Comparison of ENCODE assay signal across 11 cellular contexts in the genomic region with DNA sequence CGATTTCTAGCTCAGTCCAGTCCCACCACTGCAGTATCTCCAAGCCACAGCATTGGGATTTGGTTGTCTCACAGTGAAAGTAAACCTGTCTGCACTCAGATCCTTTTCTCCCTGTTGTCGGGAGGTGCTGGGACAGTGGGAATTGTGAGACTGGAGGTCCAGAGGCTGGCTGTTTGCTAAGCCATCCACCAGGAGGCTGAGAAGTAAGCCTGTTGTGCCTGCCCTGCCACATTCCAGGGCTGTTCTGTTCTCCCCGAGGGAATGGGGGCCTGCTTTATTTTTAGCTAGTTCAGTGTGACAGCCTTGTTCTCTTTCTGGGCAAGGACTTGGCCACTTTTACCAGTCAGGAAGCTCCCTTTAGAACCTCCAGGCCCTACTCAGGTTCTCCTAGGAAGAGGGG. TPM values are rescaled to one million over a fixed set of nuclear protein-coding genes. Genes with fewer than 3 reads are reported as not detected.
DNase-seq lines count a peak whose midpoint lies in the region; ATAC-seq and TF ChIP-seq lines count a peak whose summit lies in the region.
"Had no signal": no experiment of that assay in that cellular context is flagged by ENCODE, and none has a peak within 500 bp of the region (broad histone marks: within the 10 kb centered on the region; RNA-seq: fewer than 3 reads in every experiment).

No MANE protein-coding gene starts in this region.

- peak overlapping the region; percentile 43 to 51 for H3K27ac ChIP-seq in lung (ENCODE audit: low read depth in 1 of 2, low read length in 1 of 2)
- H3K27ac ChIP-seq: SJSA1 had no signal

- peaks cover 0 to 2% of the 10 kb centered on the region in 2 donors for H3K36me3 ChIP-seq in lung (ENCODE audit: control insufficient read depth in 2 of 2, insufficient read depth in 2 of 2, low read length in 2 of 2)

- DNase-seq in NCI-H146 (lab: John Stamatoyannopoulos, UW) (peak; percentile 6), NCI-H146 treated with DMSO at 0.1 percent for 48 hours (lab: John Stamatoyannopoulos, UW; ENCODE audit: unreplicated experiment) (no peak), ecto neural progenitor cell (ENCODE audit: low spot score) (peak; percentile 75), lung (ENCODE audit: low spot score) (peak; percentile 67), ureter (ENCODE audit: low spot score) (peak; percentile 77), NCI-H1105 treated with DMSO at 0.1 percent for 48 hours (lab: John Stamatoyannopoulos, UW) (no peak), NCI-H2171 (lab: John Stamatoyannopoulos, UW) (no peak), pons (ENCODE audit: low spot score) (no peak)
- DNase-seq: activated naive CD4-positive, alpha-beta T cell treated with anti-CD3 and anti-CD28 coated beads, Interleukin-2, amount 50 U/mL, for 16 hours; stimulated activated naive CD8-positive, alpha-beta T cell treated with anti-CD3 and anti-CD28 coated beads, Interleukin-15, Interleukin-2, amounts not matched to agents 100 U/mL and 50 U/mL, for 24 hours had no signal

- WGBS in lung, 2 donors, result 50 to 78% methylated on average over 3 of the region's 3 CpGs

- peaks cover 31 to 41% of the 10 kb centered on the region in 2 donors for H3K4me1 ChIP-seq in lung (ENCODE audit: control insufficient read depth in 2 of 2, insufficient read depth in 2 of 2, low read length in 2 of 2)
- H3K4me1 ChIP-seq: SJSA1 had no signal

- no peak overlapping the region for H3K4me3 ChIP-seq in lung
- H3K4me3 ChIP-seq: SJSA1 had no signal

- H3K27me3 ChIP-seq in lung (ENCODE audit: control insufficient read depth, insufficient read depth), result no peaks in the 10 kb centered on the region
- H3K27me3 ChIP-seq: SJSA1 had no signal

- H3K9me3 ChIP-seq in lung (ENCODE audit: control insufficient read depth in 2 of 2, insufficient read depth in 1 of 2, low read length in 1 of 2), result no peaks in the 10 kb centered on the region
- H3K9me3 ChIP-seq: SJSA1 had no signal

- TF ChIP-seq CTCF in lung (IDR thresholded peaks at IDR 0.05; ENCODE audit: control extremely low read depth, extremely low read depth), result no peak

- ATAC-seq in lung (ENCODE audit: insufficient read depth, low FRiP score), result no peak
- ATAC-seq: stimulated activated naive CD8-positive, alpha-beta T cell treated with anti-CD3 and anti-CD28 coated beads, Interleukin-15, Interleukin-2, amounts not matched to agents 100 U/mL and 50 U/mL, for 24 hours had no signal

RNA-seq across cellular contexts. Expression of a gene that starts 54.9 kb away (rescaled TPM):
- 100 to 1,000 TPM in 1 of 2 donors, 10 to 100 TPM in 1; 57.4 to 120 TPM for total RNA-seq in lung
- 10 to 100 TPM; 33.6 to 98.6 TPM for polyA plus RNA-seq in lung
- total RNA-seq in ureter, result 139 TPM

Comparison
In these comparisons a context has a peak if more than half of its experiments do, and no peak if none do; other contexts are left out.
1. DNase-seq: peak in NCI-H146 (single experiment), ecto neural progenitor cell (single experiment), lung (single experiment) and ureter (single experiment); none in NCI-H146 treated with DMSO at 0.1 percent for 48 hours (single experiment), NCI-H1105 treated with DMSO at 0.1 percent for 48 hours (single experiment), NCI-H2171 (single experiment) and pons (single experiment).